11 cellular contexts compared by ENCODE assay signal in genomic region chr1:1796466-1796865, GRCh38. TPM values are rescaled to one million over a fixed set of nuclear protein-coding genes. Genes with fewer than 3 reads are reported as not detected.
A peak's percentile ranks its signal among the peaks of the same experiment; 100 is the strongest.
DNase-seq lines count a peak whose midpoint lies in the region; ATAC-seq and TF ChIP-seq lines count a peak whose summit lies in the region.
"Had no signal": no experiment of that assay in that cellular context is flagged by ENCODE, and none has a peak within 500 bp of the region (broad histone marks: within the 10 kb centered on the region; RNA-seq: fewer than 3 reads in every experiment).

No MANE protein-coding gene starts in this region.

- H3K4me1 Mint-ChIP-seq in CD4-positive, alpha-beta T cell (ENCODE audit: low read depth), result peaks cover 7% of the 10 kb centered on the region
- no peaks in the 10 kb centered on the region; the same call in 1 of the 2 replicates for H3K4me1 Mint-ChIP-seq in HFFc6 (ENCODE audit: low read depth)

- H3K27ac Mint-ChIP-seq in CD4-positive, alpha-beta T cell, result peak overlapping the region; percentile 27
- H3K27ac Mint-ChIP-seq in HFFc6, result 0 out of 2 replicates have a peak overlapping the region, but pooled peaks have one; percentile 26
- H3K27ac Mint-ChIP-seq: activated CD4-positive, alpha-beta T cell treated with anti-CD3 and anti-CD28 coated beads, Interleukin-2, amount 10 ng/mL, durations not matched to agents 24 days and 14 days had no signal

- H3K4me1 ChIP-seq in mucosa of descending colon (ENCODE audit: low read depth), result no peaks in the 10 kb centered on the region
- H3K4me1 ChIP-seq: gastroesophageal sphincter had no signal

- H3K4me3 ChIP-seq in astrocyte of the spinal cord (ENCODE audit: low read depth, low read length), result no peak overlapping the region
- no peak overlapping the region for H3K4me3 ChIP-seq in mucosa of descending colon
- H3K4me3 ChIP-seq: gastroesophageal sphincter had no signal

- no peaks in the 10 kb centered on the region for H3K27me3 ChIP-seq in CD4-positive, alpha-beta T cell (ENCODE audit: control insufficient read depth, insufficient read depth, low read length)
- H3K27me3 ChIP-seq: gastroesophageal sphincter had no signal

- intact Hi-C loops in CD4-positive, alpha-beta T cell (cut with DNase I, micrococcal nuclease), result no loop called here
- intact Hi-C loops in mucosa of descending colon (cut with DNase I, micrococcal nuclease), result no loop called here

- H3K36me3 ChIP-seq in mucosa of descending colon (ENCODE audit: low read depth), result no peaks in the 10 kb centered on the region

- CTCF ChIA-PET in CD4-positive, alpha-beta T cell (lab: Charles Lee), result interaction anchor here (1.1 kb wide), 1 partner anchor 112 kb away, joined by 3 read pairs; no protein-coding TSS in a partner anchor

- no peak overlapping the region for H3K4me3 Mint-ChIP-seq in CD4-positive, alpha-beta T cell
- no peak overlapping the region for H3K4me3 Mint-ChIP-seq in HFFc6
- H3K4me3 Mint-ChIP-seq: activated CD4-positive, alpha-beta T cell treated with anti-CD3 and anti-CD28 coated beads, Interleukin-2, amount 10 ng/mL, durations not matched to agents 24 days and 14 days had no signal

- no peak overlapping the region for H3K27ac ChIP-seq in CD4-positive, alpha-beta T cell (ENCODE audit: low read depth, low read length)
- H3K27ac ChIP-seq: gastroesophageal sphincter had no signal

- H3K27me3 Mint-ChIP-seq in CD4-positive, alpha-beta T cell, result no peaks in the 10 kb centered on the region
- H3K27me3 Mint-ChIP-seq in HFFc6 (ENCODE audit: insufficient read depth), result peaks cover 16% of the 10 kb centered on the region
- H3K27me3 Mint-ChIP-seq: activated CD4-positive, alpha-beta T cell treated with anti-CD3 and anti-CD28 coated beads, Interleukin-2, amount 10 ng/mL, durations not matched to agents 24 days and 14 days had no signal

- no peaks in the 10 kb centered on the region for H3K9me3 ChIP-seq in CD4-positive, alpha-beta T cell (ENCODE audit: control insufficient read depth, low read length)
- no peaks in the 10 kb centered on the region for H3K9me3 ChIP-seq in mucosa of descending colon
- H3K9me3 ChIP-seq: gastroesophageal sphincter had no signal

- H3K36me3 Mint-ChIP-seq in CD4-positive, alpha-beta T cell (ENCODE audit: low read depth), result peaks cover 89% of the 10 kb centered on the region
- H3K36me3 Mint-ChIP-seq in HFFc6 (ENCODE audit: low read depth), result peaks cover 36% of the 10 kb centered on the region

- POLR2A ChIA-PET in CD4-positive, alpha-beta T cell (lab: Charles Lee), result no interaction called here

- peak; percentile 30 for TF ChIP-seq CTCF in CD4-positive, alpha-beta T cell (IDR thresholded peaks at IDR 0.05)
- TF ChIP-seq CTCF in HFFc6 (IDR thresholded peaks at IDR 0.05) (peak; percentile 32; the same call in 1 of the 2 replicates), astrocyte of the spinal cord (IDR thresholded peaks at IDR 0.05; ENCODE audit: low read depth, low read length) (peak; percentile 39), mucosa of descending colon (IDR thresholded peaks at IDR 0.05) (no peak)

- no peak for TF ChIP-seq POLR2A in GM18505 (IDR thresholded peaks at IDR 0.05; ENCODE audit: borderline replicate concordance, extremely low read depth, insufficient read depth, insufficient read length)

- peak in 3 of 10 experiments; percentile 14 to 28 (median 22) for DNase-seq in CD4-positive, alpha-beta T cell
- DNase-seq in HFFc6 (no peak), astrocyte of the spinal cord (ENCODE audit: low read depth, low spot score) (no peak), mucosa of descending colon (no peak), hepatic stellate cell (ENCODE audit: low spot score) (no peak)
- DNase-seq: activated CD4-positive, alpha-beta T cell treated with anti-CD3 and anti-CD28 coated beads, Interleukin-2, amount 10 ng/mL, durations not matched to agents 24 days and 14 days; OCI-M1 had no signal

- ATAC-seq in CD4-positive, alpha-beta T cell (ENCODE audit: poor library complexity), result peak; percentile 54
- ATAC-seq in mucosa of descending colon (peak; percentile 17), HG03342 (IDR thresholded peaks at IDR 0.05; ENCODE audit: unreplicated experiment) (no peak), HG02623 (IDR thresholded peaks at IDR 0.05; ENCODE audit: unreplicated experiment) (no peak), GM18505 (IDR thresholded peaks at IDR 0.05; ENCODE audit: unreplicated experiment) (no peak)
- ATAC-seq: gastroesophageal sphincter had no signal

- no peaks in the 10 kb centered on the region for H3K9me3 Mint-ChIP-seq in CD4-positive, alpha-beta T cell
- H3K9me3 Mint-ChIP-seq in HFFc6, result no peaks in the 10 kb centered on the region; the same call in 1 of the 2 replicates
- H3K9me3 Mint-ChIP-seq: activated CD4-positive, alpha-beta T cell treated with anti-CD3 and anti-CD28 coated beads, Interleukin-2, amount 10 ng/mL, durations not matched to agents 24 days and 14 days had no signal

- in situ Hi-C loops in astrocyte of the spinal cord (cut with HindIII; ENCODE audit: low sequenced_read_pairs), result no loop called here

RNA-seq across cellular contexts. Expression of gene NADK, which starts 18.2 kb away (rescaled TPM):
- 10 to 100 TPM; 19.9 to 25.1 TPM for total RNA-seq in CD4-positive, alpha-beta T cell
- total RNA-seq in HFFc6 (2021; fragmentation: NEBNext Ultra II Directional; extraction: Animal tissue kit (Norgen Biotek cat#: 25700)), result 10 to 100 TPM; 50.3 to 68.8 (median 54.8) TPM
- 100 to 1,000 TPM; 116 to 160 (median 129) TPM for total RNA-seq in mucosa of descending colon

Comparison
In these comparisons a context has a peak if more than half of its experiments do, and no peak if none do; other contexts are left out.
1. ATAC-seq: peak in CD4-positive, alpha-beta T cell (single experiment) and mucosa of descending colon (single experiment); none in HG03342 (single experiment), HG02623 (single experiment) and GM18505 (single experiment).